In the genomic region with DNA sequence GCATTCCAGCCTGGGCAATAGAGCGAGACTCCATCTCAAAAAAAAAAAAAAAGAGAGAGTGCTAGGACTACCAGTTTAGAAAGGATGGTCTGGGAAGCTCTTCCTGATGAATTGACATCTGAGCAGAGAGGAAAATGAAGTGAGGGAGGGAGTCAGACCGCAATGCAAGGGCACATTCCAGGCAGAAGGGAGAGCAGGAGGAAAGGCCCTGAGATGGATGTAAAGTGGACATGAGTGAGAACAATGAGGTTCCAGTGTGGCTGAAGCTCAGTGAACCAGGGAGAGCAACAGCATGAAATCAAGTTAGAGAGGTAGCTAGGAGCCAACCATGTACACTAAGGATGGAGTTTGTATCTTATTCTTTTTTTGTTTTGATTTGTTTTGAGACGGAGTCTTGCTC, we compare ENCODE assay signal across 26 cellular contexts. TPM values are rescaled to one million over a fixed set of nuclear protein-coding genes. Genes with fewer than 3 reads are reported as not detected.
DNase-seq lines count a peak whose midpoint lies in the region; ATAC-seq and TF ChIP-seq lines count a peak whose summit lies in the region.
"Had no signal": no experiment of that assay in that cellular context is flagged by ENCODE, and none has a peak within 500 bp of the region (broad histone marks: within the 10 kb centered on the region; RNA-seq: fewer than 3 reads in every experiment).

No MANE protein-coding gene starts in this region.

- H3K4me3 ChIP-seq in DND-41 (ENCODE audit: low read depth in 1 of 2, low read length in 2 of 2): no peak overlapping the region
- no peak overlapping the region for H3K4me3 ChIP-seq in epithelial cell of proximal tubule (ENCODE audit: low read depth, low read length)
- no peak overlapping the region for H3K4me3 ChIP-seq in trophoblast cell (ENCODE audit: low read depth, low read length)
- H3K4me3 ChIP-seq: dorsolateral prefrontal cortex, upper lobe of right lung had no signal

- H3K4me2 ChIP-seq in DND-41 (ENCODE audit: insufficient read depth, low read length) (no peak overlapping the region), trophoblast cell (ENCODE audit: low read length) (no peak overlapping the region)

- H2BK5ac ChIP-seq in trophoblast cell (ENCODE audit: low read depth, low read length, poor library complexity): no peak overlapping the region

- no peak for DNase-seq in DND-41
- peak; percentile 15 for DNase-seq in epithelial cell of proximal tubule (ENCODE audit: low read depth)
- DNase-seq in natural killer cell treated with Interleukin-12 subunit alpha and Interleukin-12 subunit beta and Interleukin-15 and Interleukin-18, amount 100 ng/mL, for 72 hours (ENCODE audit: low spot score): peak; percentile 6
- DNase-seq in trophoblast cell: no peak
- no peak for DNase-seq in pons (ENCODE audit: low spot score)
- no peak for DNase-seq in SHP77 treated with DMSO at 0.1 percent for 48 hours (lab: John Stamatoyannopoulos, UW)
- DNase-seq: activated CD4-positive, alpha-beta T cell treated with anti-CD3 and anti-CD28 coated beads for 48 hours; cerebellar nuclear complex; dorsolateral prefrontal cortex; EL; hypothalamus; naive B cell; NCI-H1048; NCI-H187; NCI-H524; right cardiac atrium; stimulated activated CD4-positive, alpha-beta T cell treated with anti-CD3 and anti-CD28 coated beads, Interleukin-2, amount 100 ng/mL, for 48 hours; upper lobe of right lung had no signal

- TF ChIP-seq CTCF in DND-41 (IDR thresholded peaks at IDR 0.05; ENCODE audit: borderline replicate concordance, extremely low read depth, low read length, poor library complexity, severe bottlenecking) (no peak), epithelial cell of proximal tubule (conservative IDR thresholded peaks at IDR 0.05; ENCODE audit: low read depth, low read length) (no peak)

- H4K20me1 ChIP-seq in DND-41 (ENCODE audit: insufficient read depth, low read length): no peaks in the 10 kb centered on the region

- H3K23ac ChIP-seq in trophoblast cell (ENCODE audit: low read length): no peak overlapping the region

- no peak overlapping the region for H2BK12ac ChIP-seq in trophoblast cell (ENCODE audit: low read length)

- H3K79me1 ChIP-seq in trophoblast cell (ENCODE audit: low read length): no peaks in the 10 kb centered on the region

- H2BK120ac ChIP-seq in trophoblast cell (ENCODE audit: insufficient read depth, low read length, poor library complexity): no peak overlapping the region

- H3K79me2 ChIP-seq in DND-41 (ENCODE audit: insufficient read depth, low read length) (no peaks in the 10 kb centered on the region), trophoblast cell (ENCODE audit: control insufficient read depth, insufficient read depth, low read length, poor library complexity) (no peaks in the 10 kb centered on the region)
- H3K79me2 ChIP-seq: parathyroid adenoma had no signal

- ATAC-seq in DND-41 (ENCODE audit: insufficient read depth, low read depth): no peak
- no peak for ATAC-seq in natural killer cell treated with Interleukin-12 subunit alpha and Interleukin-12 subunit beta and Interleukin-15 and Interleukin-18, amount 100 ng/mL, for 72 hours
- ATAC-seq: right cardiac atrium, SK-N-SH treated with all-trans-retinoic acid at 6 μM for 48 hours, upper lobe of right lung had no signal

- no peak overlapping the region for H4K8ac ChIP-seq in trophoblast cell (ENCODE audit: low read depth, low read length)

- no peak overlapping the region for H3K4ac ChIP-seq in trophoblast cell (ENCODE audit: low read depth, low read length)

- H4K91ac ChIP-seq in trophoblast cell (ENCODE audit: low read depth, low read length): no peak overlapping the region

- H3K36me3 ChIP-seq in DND-41 (ENCODE audit: insufficient read depth, low read length) (no peaks in the 10 kb centered on the region), KOPT-K1 (ENCODE audit: insufficient read depth, low read length) (no peaks in the 10 kb centered on the region), trophoblast cell (ENCODE audit: control insufficient read depth in 1 of 2, insufficient read depth in 2 of 2, low read length in 2 of 2) (no peaks in the 10 kb centered on the region)
- H3K36me3 ChIP-seq: upper lobe of right lung had no signal

- H3K27me3 ChIP-seq in DND-41 (ENCODE audit: insufficient read depth, low read length, poor library complexity) (no peaks in the 10 kb centered on the region), trophoblast cell (ENCODE audit: insufficient read depth, low read length) (no peaks in the 10 kb centered on the region)
- H3K27me3 ChIP-seq: dorsolateral prefrontal cortex, upper lobe of right lung had no signal

- H3K27ac Mint-ChIP-seq in natural killer cell treated with Interleukin-12 subunit alpha and Interleukin-12 subunit beta and Interleukin-15 and Interleukin-18, amount 100 ng/mL, for 72 hours: peak overlapping the region; percentile 19 to 23
- H3K27ac Mint-ChIP-seq: activated T-helper 2 cell treated with anti-CD3 and anti-CD28 coated beads, Interferon-gamma antibody, Interleukin-2, Interleukin-4, amounts not matched to agents 10 μg/mL and 5 μg/mL and 100 μg/mL, durations not matched to agents 14 hours and 24 hours and 36 hours; CD14-positive monocyte; mesothelial cell of epicardium; T-helper 2 cell treated with Interferon-gamma antibody and Interleukin-4, amounts not matched to agents 5 μg/mL and 100 μg/mL, for 36 hours had no signal

- no peaks in the 10 kb centered on the region for H3K27me3 Mint-ChIP-seq in natural killer cell treated with Interleukin-12 subunit alpha and Interleukin-12 subunit beta and Interleukin-15 and Interleukin-18, amount 100 ng/mL, for 72 hours
- H3K27me3 Mint-ChIP-seq: activated naive CD4-positive, alpha-beta T cell treated with anti-CD3 and anti-CD28 coated beads, Interleukin-2, amount 50 U/mL, for 24 hours; naive B cell had no signal

- H2AK5ac ChIP-seq in trophoblast cell (ENCODE audit: low read length): no peak overlapping the region

- H3K9me3 ChIP-seq in DND-41 (ENCODE audit: insufficient read depth, low read length, severe bottlenecking): no peaks in the 10 kb centered on the region
- no peaks in the 10 kb centered on the region for H3K9me3 ChIP-seq in KOPT-K1 (ENCODE audit: insufficient read depth, low read length, poor library complexity, severe bottlenecking)
- H3K9me3 ChIP-seq in trophoblast cell (ENCODE audit: insufficient read depth, low read depth, low read length): no peaks in the 10 kb centered on the region
- H3K9me3 ChIP-seq: upper lobe of right lung had no signal

- H3K4me3 Mint-ChIP-seq in natural killer cell treated with Interleukin-12 subunit alpha and Interleukin-12 subunit beta and Interleukin-15 and Interleukin-18, amount 100 ng/mL, for 72 hours: peak overlapping the region; percentile 56
- H3K4me3 Mint-ChIP-seq: activated naive CD4-positive, alpha-beta T cell treated with anti-CD3 and anti-CD28 coated beads, Interleukin-2, amount 50 U/mL, for 24 hours; CD14-positive monocyte; mesothelial cell of epicardium; naive B cell; T-helper 2 cell treated with Interferon-gamma antibody and Interleukin-4, amounts not matched to agents 5 μg/mL and 100 μg/mL, for 36 hours had no signal

- H3K36me3 Mint-ChIP-seq in natural killer cell treated with Interleukin-12 subunit alpha and Interleukin-12 subunit beta and Interleukin-15 and Interleukin-18, amount 100 ng/mL, for 72 hours: peaks cover 5% of the 10 kb centered on the region
- H3K36me3 Mint-ChIP-seq: CD14-positive monocyte, mesothelial cell of epicardium, naive B cell had no signal

- no peak overlapping the region for H4K12ac ChIP-seq in trophoblast cell (ENCODE audit: low read depth, low read length)

- no CpG with 5 or more reads among the region's 3 CpGs for WGBS in trophoblast cell (ENCODE audit: extremely low coverage, insufficient coverage, insufficient read length)

- H3K27ac ChIP-seq in DND-41 (ENCODE audit: low read length) (no peak overlapping the region), KOPT-K1 (ENCODE audit: low read depth, low read length, poor library complexity, severe bottlenecking) (peak overlapping the region; percentile 65), trophoblast cell (ENCODE audit: low read depth, low read length) (no peak overlapping the region)
- H3K27ac ChIP-seq: dorsolateral prefrontal cortex, parathyroid adenoma, upper lobe of right lung had no signal

- H3K4me1 ChIP-seq in DND-41 (ENCODE audit: insufficient read depth, low read length) (no peaks in the 10 kb centered on the region), trophoblast cell (ENCODE audit: control insufficient read depth in 1 of 2, insufficient read depth in 2 of 2, low read length in 2 of 2) (no peaks in the 10 kb centered on the region)
- H3K4me1 ChIP-seq: parathyroid adenoma, upper lobe of right lung had no signal

- H3K18ac ChIP-seq in trophoblast cell (ENCODE audit: low read length): no peak overlapping the region

- peaks cover 2% of the 10 kb centered on the region for H3K9me3 Mint-ChIP-seq in natural killer cell treated with Interleukin-12 subunit alpha and Interleukin-12 subunit beta and Interleukin-15 and Interleukin-18, amount 100 ng/mL, for 72 hours
- H3K9me3 Mint-ChIP-seq: naive B cell had no signal

- H3K4me1 Mint-ChIP-seq in natural killer cell treated with Interleukin-12 subunit alpha and Interleukin-12 subunit beta and Interleukin-15 and Interleukin-18, amount 100 ng/mL, for 72 hours (ENCODE audit: low read depth in 2 of 2): peaks cover 13 to 38% of the 10 kb centered on the region in 2 donors
- H3K4me1 Mint-ChIP-seq: mesothelial cell of epicardium had no signal

- H2AFZ ChIP-seq in DND-41 (ENCODE audit: low read depth, low read length) (peak overlapping the region; percentile 45; the same call in 1 of the 2 replicates), trophoblast cell (ENCODE audit: insufficient read depth, low read length, poor library complexity) (no peak overlapping the region)
- H2AFZ ChIP-seq: parathyroid adenoma had no signal

- no peak overlapping the region for H3K14ac ChIP-seq in trophoblast cell (ENCODE audit: low read length)

- H3K9ac ChIP-seq in DND-41 (ENCODE audit: low read depth, low read length): no peak overlapping the region
- H3K9ac ChIP-seq in trophoblast cell (ENCODE audit: low read length): no peak overlapping the region
- H3K9ac ChIP-seq: parathyroid adenoma had no signal

RNA-seq across cellular contexts. Expression of a gene that starts 55.9 kb away (rescaled TPM):
- 9.4 and 18.4 TPM in 2 replicates for total RNA-seq in epithelial cell of proximal tubule
- not detected for total RNA-seq in natural killer cell treated with Interleukin-12 subunit alpha and Interleukin-12 subunit beta and Interleukin-15 and Interleukin-18, amount 100 ng/mL, for 72 hours
- 0.83 and 0.87 TPM in 2 replicates for polyA plus RNA-seq in trophoblast cell (2013)
- total RNA-seq: activated T-helper 2 cell treated with anti-CD3 and anti-CD28 coated beads, Interferon-gamma antibody, Interleukin-2, Interleukin-4, amounts not matched to agents 10 μg/mL and 5 μg/mL and 100 μg/mL, durations not matched to agents 14 hours and 24 hours and 36 hours had no signal
- polyA plus RNA-seq: CD14-positive monocyte had no signal

Comparison
In these comparisons a context has a peak if more than half of its experiments do, and no peak if none do; other contexts are left out.
1. DNase-seq: peak in epithelial cell of proximal tubule (single experiment) and natural killer cell treated with Interleukin-12 subunit alpha and Interleukin-12 subunit beta and Interleukin-15 and Interleukin-18, amount 100 ng/mL, for 72 hours (single experiment); none in DND-41 (single experiment), trophoblast cell (0 of 2), pons (single experiment) and SHP77 treated with DMSO at 0.1 percent for 48 hours (single experiment).
2. RNA of a gene that starts 55.9 kb away (total RNA-seq): 9.4 to 18.4 TPM in epithelial cell of proximal tubule; not detected in natural killer cell treated with Interleukin-12 subunit alpha and Interleukin-12 subunit beta and Interleukin-15 and Interleukin-18, amount 100 ng/mL, for 72 hours; every median in the first group is over 10 times any median in the second.